8 cellular contexts compared by ENCODE assay signal in the genomic region with DNA sequence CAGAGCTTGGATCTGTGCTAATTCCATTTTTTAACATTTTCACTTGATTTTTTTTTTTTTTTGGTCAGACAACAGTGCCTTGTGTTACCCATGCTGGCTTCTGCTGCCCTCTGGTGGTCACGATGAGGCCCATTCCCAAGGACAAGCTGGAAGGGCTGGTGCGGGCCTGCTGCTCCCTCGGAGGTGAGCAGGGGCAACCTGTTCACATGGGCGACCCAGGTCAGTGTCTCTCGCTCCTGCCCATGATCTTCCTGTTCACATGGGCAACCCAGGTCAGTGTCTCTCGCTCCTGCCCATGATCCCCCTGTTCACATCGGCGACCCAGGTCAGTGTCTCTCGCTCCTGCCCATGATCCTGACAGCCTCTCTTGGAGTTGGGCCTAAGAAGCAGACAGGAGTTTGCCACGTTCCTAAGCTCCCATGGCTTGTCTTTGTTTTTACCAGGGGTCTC. TPM values are rescaled to one million over a fixed set of nuclear protein-coding genes. Genes with fewer than 3 reads are reported as not detected.
DNase-seq lines count a peak whose midpoint lies in the region; ATAC-seq and TF ChIP-seq lines count a peak whose summit lies in the region.

No MANE protein-coding gene starts in this region.

- H3K4me1 ChIP-seq in right atrium auricular region, result peaks cover 0 to 36% of the 10 kb centered on the region in 2 donors

- no peak overlapping the region for H3K4me3 ChIP-seq in GM12865 (ENCODE audit: low read depth, low read length)
- no peak overlapping the region for H3K4me3 ChIP-seq in right atrium auricular region

- H3K36me3 ChIP-seq in right atrium auricular region, result peaks cover 25% of the 10 kb centered on the region

- TF ChIP-seq CTCF in GM12865 (IDR thresholded peaks at IDR 0.05; ENCODE audit: insufficient read depth, low read depth, low read length, missing control alignments) (peak; percentile 91), right atrium auricular region (IDR thresholded peaks at IDR 0.05) (peak; percentile 74 to 93)

- no peaks in the 10 kb centered on the region for H3K27me3 ChIP-seq in right atrium auricular region

- ATAC-seq in HG02981 (IDR thresholded peaks at IDR 0.05; ENCODE audit: unreplicated experiment), result no peak
- no peak for ATAC-seq in GM21447 (IDR thresholded peaks at IDR 0.05; ENCODE audit: unreplicated experiment)

- H3K9me3 ChIP-seq in right atrium auricular region, result no peaks in the 10 kb centered on the region

- DNase-seq in GM12865 (ENCODE audit: low read depth) (peak; percentile 85), NCI-H1092 (lab: John Stamatoyannopoulos, UW) (peak; percentile 44), T-helper 9 cell (peak; percentile 74), anterior cingulate cortex (lab: John Stamatoyannopoulos, UW) (peak in 55 of 58 donors; percentile 7 to 86 (median 62)), right atrium auricular region (ENCODE audit: low spot score) (peak; percentile 82), retina (peak; percentile 78)

- no peak overlapping the region for H3K27ac ChIP-seq in right atrium auricular region

RNA-seq across cellular contexts. Expression of a gene that starts 59.4 kb away (rescaled TPM):
- total RNA-seq in right atrium auricular region, result 100 to 1,000 TPM in 1 of 2 donors, 10 to 100 TPM in 1; 81.8 to 136 TPM
